Comparison of ENCODE assay signal across 7 cellular contexts in the genomic region with DNA sequence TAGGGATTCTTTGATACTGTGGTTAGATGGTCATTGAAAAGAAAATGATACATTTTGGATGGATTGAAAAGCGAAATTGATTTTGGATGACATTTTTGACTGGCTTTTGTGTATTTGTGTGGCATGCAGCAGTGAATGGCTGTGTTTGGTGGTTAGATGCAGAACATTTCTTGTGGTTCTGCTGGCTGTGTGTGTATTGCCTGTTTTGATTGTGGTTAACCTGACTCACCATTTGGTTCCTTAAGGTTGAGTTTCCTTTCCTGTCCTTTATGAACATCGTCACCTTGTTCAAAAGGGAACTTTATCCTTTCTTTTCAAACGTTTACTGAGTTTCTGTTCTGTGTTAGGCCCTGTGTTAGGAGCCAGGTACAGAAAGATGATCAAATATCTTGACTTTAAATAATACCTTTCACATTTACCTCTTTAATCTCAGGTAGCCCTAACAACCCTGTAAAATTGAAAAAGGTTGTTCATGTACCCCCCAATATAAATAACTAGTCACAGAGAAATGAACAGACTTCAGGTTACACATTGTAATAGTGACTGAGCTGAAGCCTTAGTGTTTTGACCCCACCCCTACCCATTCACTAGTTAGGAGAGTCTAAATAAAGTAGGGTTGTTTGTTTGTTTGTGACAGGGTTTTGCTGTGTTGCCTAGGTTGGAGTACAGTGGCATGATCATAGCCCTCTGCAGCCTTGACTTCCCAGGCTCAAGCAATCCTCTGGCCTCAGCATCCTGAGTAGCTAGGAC. TPM values are rescaled to one million over a fixed set of nuclear protein-coding genes. Genes with fewer than 3 reads are reported as not detected.
DNase-seq lines count a peak whose midpoint lies in the region; ATAC-seq and TF ChIP-seq lines count a peak whose summit lies in the region.

No MANE protein-coding gene starts in this region.

- TF ChIP-seq EP300 in stomach (IDR thresholded peaks at IDR 0.05): no peak

- intact Hi-C loops in activated T-helper 2 cell treated with anti-CD3 and anti-CD28 coated beads, Interferon-gamma antibody, Interleukin-2, Interleukin-4, amounts not matched to agents 10 μg/mL and 5 μg/mL and 100 μg/mL, durations not matched to agents 14 hours and 24 hours and 36 hours (cut with micrococcal nuclease): loop anchor here (10.0 kb wide), 1 partner anchor 232 kb away; a partner anchor contains a TSS
- intact Hi-C loops in stomach (cut with DNase I; ENCODE audit: low total_unique reads): no loop called here

- H3K9me3 ChIP-seq in neutrophil (no peaks in the 10 kb centered on the region), stomach (no peaks in the 10 kb centered on the region)

- H3K4me3 ChIP-seq in neutrophil (ENCODE audit: low read depth in 1 of 2, low read length in 1 of 2) (no peak overlapping the region), stomach (no peak overlapping the region)

- no peaks in the 10 kb centered on the region for H3K9me3 Mint-ChIP-seq in activated T-helper 2 cell treated with anti-CD3 and anti-CD28 coated beads, Interferon-gamma antibody, Interleukin-2, Interleukin-4, amounts not matched to agents 10 μg/mL and 5 μg/mL and 100 μg/mL, durations not matched to agents 14 hours and 24 hours and 36 hours

- no peak for TF ChIP-seq POLR2A in stomach (IDR thresholded peaks at IDR 0.05)

- DNase-seq in activated T-helper 2 cell treated with anti-CD3 and anti-CD28 coated beads, Interferon-gamma antibody, Interleukin-2, Interleukin-4, amounts not matched to agents 10 μg/mL and 5 μg/mL and 100 μg/mL, durations not matched to agents 14 hours and 24 hours and 36 hours (ENCODE audit: low spot score): peak; percentile 33
- DNase-seq in stomach (no peak), putamen (ENCODE audit: low spot score) (no peak), NCI-H524 (lab: John Stamatoyannopoulos, UW) (no peak)

- peaks cover 28% of the 10 kb centered on the region for H3K27me3 Mint-ChIP-seq in activated T-helper 2 cell treated with anti-CD3 and anti-CD28 coated beads, Interferon-gamma antibody, Interleukin-2, Interleukin-4, amounts not matched to agents 10 μg/mL and 5 μg/mL and 100 μg/mL, durations not matched to agents 14 hours and 24 hours and 36 hours (ENCODE audit: low read depth)

- H3K4me3 Mint-ChIP-seq in activated T-helper 2 cell treated with anti-CD3 and anti-CD28 coated beads, Interferon-gamma antibody, Interleukin-2, Interleukin-4, amounts not matched to agents 10 μg/mL and 5 μg/mL and 100 μg/mL, durations not matched to agents 14 hours and 24 hours and 36 hours (ENCODE audit: low read depth): peak overlapping the region; percentile 0

- H3K36me3 ChIP-seq in neutrophil (peaks cover 2% of the 10 kb centered on the region), stomach (no peaks in the 10 kb centered on the region)

- H3K27ac ChIP-seq in neutrophil: peak overlapping the region; percentile 52
- no peak overlapping the region for H3K27ac ChIP-seq in stomach

- TF ChIP-seq CTCF in neutrophil (IDR thresholded peaks at IDR 0.05): no peak
- no peak for TF ChIP-seq CTCF in stomach (IDR thresholded peaks at IDR 0.05)

- whole genome bisulfite sequencing in stomach, 5 donors: 55 to 63% (median 57%) methylated on average over 3 of the region's 3 CpGs

- peak overlapping the region; percentile 11 for H3K27ac Mint-ChIP-seq in activated T-helper 2 cell treated with anti-CD3 and anti-CD28 coated beads, Interferon-gamma antibody, Interleukin-2, Interleukin-4, amounts not matched to agents 10 μg/mL and 5 μg/mL and 100 μg/mL, durations not matched to agents 14 hours and 24 hours and 36 hours

- ATAC-seq in GM18868 (IDR thresholded peaks at IDR 0.05; ENCODE audit: unreplicated experiment): peak; percentile 60
- peak; percentile 54 for ATAC-seq in HG03378 (IDR thresholded peaks at IDR 0.05; ENCODE audit: unreplicated experiment)

- H3K36me3 Mint-ChIP-seq in activated T-helper 2 cell treated with anti-CD3 and anti-CD28 coated beads, Interferon-gamma antibody, Interleukin-2, Interleukin-4, amounts not matched to agents 10 μg/mL and 5 μg/mL and 100 μg/mL, durations not matched to agents 14 hours and 24 hours and 36 hours (ENCODE audit: low read depth): no peaks in the 10 kb centered on the region

- H3K27me3 ChIP-seq in neutrophil (no peaks in the 10 kb centered on the region), stomach (no peaks in the 10 kb centered on the region)

- H3K4me1 ChIP-seq in neutrophil (ENCODE audit: control insufficient read depth in 1 of 2, insufficient read depth in 1 of 2, low read depth in 1 of 2, low read length in 1 of 2): peaks cover 7 to 11% of the 10 kb centered on the region in 2 experiments
- peaks cover 0 to 44% (median 25%) of the 10 kb centered on the region in 4 donors for H3K4me1 ChIP-seq in stomach

- H3K4me1 Mint-ChIP-seq in activated T-helper 2 cell treated with anti-CD3 and anti-CD28 coated beads, Interferon-gamma antibody, Interleukin-2, Interleukin-4, amounts not matched to agents 10 μg/mL and 5 μg/mL and 100 μg/mL, durations not matched to agents 14 hours and 24 hours and 36 hours (ENCODE audit: low read depth): peaks cover 28% of the 10 kb centered on the region

RNA-seq across cellular contexts. Expression of a gene that starts 23.8 kb away (rescaled TPM):
- 7.3 and 8.0 TPM in 2 replicates for total RNA-seq in activated T-helper 2 cell treated with anti-CD3 and anti-CD28 coated beads, Interferon-gamma antibody, Interleukin-2, Interleukin-4, amounts not matched to agents 10 μg/mL and 5 μg/mL and 100 μg/mL, durations not matched to agents 14 hours and 24 hours and 36 hours
- 10 to 100 TPM; 20.0 to 40.6 (median 23.9) TPM for total RNA-seq in stomach
- polyA plus RNA-seq in stomach: 1 to 10 TPM; 6.1 to 7.0 (median 6.7) TPM

RNA-seq across cellular contexts. Expression of a gene that starts 25.0 kb away (rescaled TPM):
- 31.6 and 34.0 TPM in 2 replicates for total RNA-seq in activated T-helper 2 cell treated with anti-CD3 and anti-CD28 coated beads, Interferon-gamma antibody, Interleukin-2, Interleukin-4, amounts not matched to agents 10 μg/mL and 5 μg/mL and 100 μg/mL, durations not matched to agents 14 hours and 24 hours and 36 hours
- 10 to 100 TPM in 3 of 5 donors, 1 to 10 TPM in 2; 4.9 to 29.9 (median 11.9) TPM for total RNA-seq in stomach
- polyA plus RNA-seq in stomach: 10 to 100 TPM; 26.8 to 40.8 (median 28.1) TPM
